31 cellular contexts compared by ENCODE assay signal in genomic region chr16:30711712-30712111, GRCh38. TPM values are rescaled to one million over a fixed set of nuclear protein-coding genes. Genes with fewer than 3 reads are reported as not detected.
DNase-seq lines count a peak whose midpoint lies in the region; ATAC-seq, FAIRE-seq and TF ChIP-seq lines count a peak whose summit lies in the region.
"Had no signal": no experiment of that assay in that cellular context is flagged by ENCODE, and none has a peak within 500 bp of the region (broad histone marks: within the 10 kb centered on the region; RNA-seq: fewer than 3 reads in every experiment).

No MANE protein-coding gene starts in this region.

- no peak overlapping the region for H2AK5ac ChIP-seq in IMR-90 (ENCODE audit: low read depth, low read length)

- H4K20me1 ChIP-seq in HepG2 (ENCODE audit: insufficient read depth, low read length) = no peaks in the 10 kb centered on the region
- peaks cover 22% of the 10 kb centered on the region for H4K20me1 ChIP-seq in IMR-90 (ENCODE audit: insufficient read depth, low read length)

- peaks cover 73 to 93% of the 10 kb centered on the region in 2 experiments for H3K36me3 ChIP-seq in HepG2 (replicated peaks in 1 of 2; ENCODE audit: control insufficient read depth in 1 of 2, insufficient read depth in 2 of 2, low read length in 2 of 2)
- H3K36me3 ChIP-seq in right lobe of liver = peaks cover 30 to 98% (median 73%) of the 10 kb centered on the region in 4 donors
- H3K36me3 ChIP-seq in IMR-90 (ENCODE audit: control insufficient read depth, insufficient read depth, low read length) = peaks cover 80% of the 10 kb centered on the region
- H3K36me3 ChIP-seq in MG63 = peaks cover 98% of the 10 kb centered on the region

- H3K27me3 ChIP-seq in HepG2 (ENCODE audit: control insufficient read depth in 1 of 2, insufficient read depth in 2 of 2, low read length in 2 of 2) (no peaks in the 10 kb centered on the region), right lobe of liver (no peaks in the 10 kb centered on the region), IMR-90 (ENCODE audit: control insufficient read depth, insufficient read depth, low read length) (no peaks in the 10 kb centered on the region), MG63 (no peaks in the 10 kb centered on the region)
- H3K27me3 ChIP-seq: esophagus squamous epithelium, spleen had no signal

- H3K36me3 Mint-ChIP-seq in central memory CD8-positive, alpha-beta T cell (ENCODE audit: insufficient read depth) = peaks cover 92% of the 10 kb centered on the region

- H4K8ac ChIP-seq in IMR-90 (ENCODE audit: low read depth in 2 of 2, low read length in 2 of 2) = no peak overlapping the region

- peaks cover 30% of the 10 kb centered on the region for H3K4me1 Mint-ChIP-seq in central memory CD8-positive, alpha-beta T cell
- H3K4me1 Mint-ChIP-seq: endodermal cell had no signal

- H3K23ac ChIP-seq in IMR-90 (ENCODE audit: low read depth, low read length) = no peak overlapping the region

- in situ Hi-C loops in HepG2 (cut with HindIII; ENCODE audit: extremely low pct_ligation_motif_present, low pct_unique_long_range_greater_than_20kb) (no loop called here), IMR-90 (cut with MboI; ENCODE audit: low sequenced_read_pairs) (no loop called here)

- H3K9me1 ChIP-seq in IMR-90 (ENCODE audit: insufficient read depth, low read length) = peaks cover 7% of the 10 kb centered on the region; the same call in 1 of the 2 replicates

- H3K4me2 ChIP-seq in HepG2 (ENCODE audit: low read depth, low read length) (no peak overlapping the region), IMR-90 (ENCODE audit: low read depth, low read length) (no peak overlapping the region)

- no peak overlapping the region for H2BK20ac ChIP-seq in IMR-90 (ENCODE audit: low read depth, low read length)

- no peaks in the 10 kb centered on the region for H3K27me3 Mint-ChIP-seq in central memory CD8-positive, alpha-beta T cell
- H3K27me3 Mint-ChIP-seq: naive B cell had no signal

- no peak for DNase-seq in HepG2 (ENCODE audit: low spot score)
- no peak for DNase-seq in right lobe of liver
- DNase-seq in IMR-90 = no peak
- no peak for DNase-seq in central memory CD8-positive, alpha-beta T cell (ENCODE audit: low spot score in 2 of 2)
- no peak for DNase-seq in activated gamma-delta T cell (lab: John Stamatoyannopoulos, UW)
- DNase-seq in stimulated activated CD4-positive, alpha-beta T cell treated with anti-CD3 and anti-CD28 coated beads, Interleukin-2, amount 100 ng/mL, for 48 hours = no peak
- no peak for DNase-seq in MG63
- DNase-seq: activated CD4-positive, alpha-beta T cell treated with anti-CD3 and anti-CD28 coated beads, Interleukin-2, amount 50 U/mL, for 1 hour; activated CD8-positive, alpha-beta memory T cell treated with anti-CD3 and anti-CD28 coated beads, Interleukin-2, amount 50 U/mL, for 4 hours; activated gamma-delta T cell treated with Interleukin-2 at 50 U/mL for 16 hours; amygdala; endodermal cell; esophagus squamous epithelium; GDM1; H7; naive B cell; NCI-H1048; NCI-H187; NCI-H2171 treated with DMSO at 0.1 percent for 48 hours; NCI-H526; retina; stimulated activated CD4-positive, alpha-beta T cell treated with anti-CD3 and anti-CD28 coated beads, Interleukin-4, amount 100 ng/mL, for 1 hour; stimulated activated naive CD4-positive, alpha-beta T cell; T1000 had no signal

- no peak overlapping the region for H3K27ac ChIP-seq in HepG2 (ENCODE audit: extremely low read length, insufficient read depth, low read length)
- no peak overlapping the region for H3K27ac ChIP-seq in right lobe of liver
- H3K27ac ChIP-seq in IMR-90 (ENCODE audit: insufficient read depth, low read length) = no peak overlapping the region
- H3K27ac ChIP-seq: C4-2B, coronary artery, esophagus squamous epithelium had no signal

- H2BK120ac ChIP-seq in IMR-90 (ENCODE audit: low read depth, low read length) = no peak overlapping the region

- H2BK15ac ChIP-seq in IMR-90 (ENCODE audit: low read depth, low read length) = no peak overlapping the region

- CTCF ChIA-PET in HepG2 (lab: Yijun Ruan, JAX; ENCODE audit: low intra/inter-chr PET ratio, low total read pairs) = no interaction called here
- CTCF ChIA-PET in IMR-90 (lab: Yijun Ruan, JAX) = interaction anchor here (1.2 kb wide), 1 partner anchor 23 kb away, joined by 3 read pairs; no protein-coding TSS in a partner anchor

- no peak for FAIRE-seq in HepG2 (lab: Jason Lieb, UNC)
- FAIRE-seq: frontal cortex, GM18507 had no signal

- H4K91ac ChIP-seq in IMR-90 (ENCODE audit: insufficient read depth, low read depth, low read length) = no peak overlapping the region

- H3K56ac ChIP-seq in IMR-90 (ENCODE audit: extremely low read depth, insufficient read depth, low read length) = no peak overlapping the region

- TF ChIP-seq RAD21 in HepG2 (CRISPR knock-in tag; IDR thresholded peaks at IDR 0.05) = no peak
- no peak for TF ChIP-seq RAD21 in IMR-90 (IDR thresholded peaks at IDR 0.05; ENCODE audit: low read length)

- H3K4ac ChIP-seq in IMR-90 (ENCODE audit: low read depth, low read length) = no peak overlapping the region

- no peak overlapping the region for H3K18ac ChIP-seq in IMR-90 (ENCODE audit: low read depth, low read length)

- no peak for TF ChIP-seq EP300 in HepG2 (IDR thresholded peaks at IDR 0.05; ENCODE audit: low read depth in 2 of 2, low read length in 2 of 2)
- no peak for TF ChIP-seq EP300 in HepG2 (CRISPR knock-in tag; IDR thresholded peaks at IDR 0.05; ENCODE audit: borderline replicate concordance)

- H2AK9ac ChIP-seq in IMR-90 (replicated peaks; ENCODE audit: low read depth, low read length, poor library complexity) = no peak overlapping the region

- H2BK5ac ChIP-seq in IMR-90 (ENCODE audit: low read depth, low read length, poor library complexity, severe bottlenecking) = no peak overlapping the region

- ATAC-seq in HepG2 (no peak), right lobe of liver (no peak), IMR-90 (ENCODE audit: low read depth) (no peak)
- no peak for ATAC-seq in central memory CD8-positive, alpha-beta T cell (replicated peaks; ENCODE audit: extremely low read depth, poor library complexity, severe bottlenecking)
- ATAC-seq: left lobe of liver, SK-N-SH treated with all-trans-retinoic acid at 6 μM for 48 hours had no signal

- 0 out of 2 replicates have a peak, but pooled peaks cover under 1% of the 10 kb centered on the region for H3K4me1 ChIP-seq in HepG2 (ENCODE audit: insufficient read depth, low read length)
- peaks cover 0 to 10% (median 0%) of the 10 kb centered on the region in 4 donors for H3K4me1 ChIP-seq in right lobe of liver
- H3K4me1 ChIP-seq in IMR-90 (ENCODE audit: control insufficient read depth, insufficient read depth, low read length) = peaks cover 5% of the 10 kb centered on the region; the same call in 1 of the 2 replicates

- peaks cover 2% of the 10 kb centered on the region for H3K79me2 ChIP-seq in HepG2 (ENCODE audit: insufficient read depth, low read length)

- H3K27ac Mint-ChIP-seq in central memory CD8-positive, alpha-beta T cell (ENCODE audit: low read depth) = peak overlapping the region; percentile 58
- H3K27ac Mint-ChIP-seq: endodermal cell had no signal

- POLR2A ChIA-PET in HepG2 (lab: Yijun Ruan, JAX) = interaction anchor here (1.3 kb wide), 1 partner anchor 10 kb away, joined by 3 read pairs; no protein-coding TSS in a partner anchor
- POLR2A ChIA-PET in IMR-90 (lab: Charles Lee; ENCODE audit: unreplicated experiment) = no interaction called here

- H3K79me1 ChIP-seq in IMR-90 (ENCODE audit: low read depth in 1 of 2, low read length in 2 of 2) = peaks cover 35 to 60% of the 10 kb centered on the region in 2 experiments

- H4K5ac ChIP-seq in IMR-90 (ENCODE audit: low read depth, low read length) = no peak overlapping the region

- no peak overlapping the region for H3K4me3 Mint-ChIP-seq in central memory CD8-positive, alpha-beta T cell
- H3K4me3 Mint-ChIP-seq: endodermal cell had no signal

- intact Hi-C loops in HepG2 (cut with micrococcal nuclease; ENCODE audit: unreplicated experiment) = no loop called here
- intact Hi-C loops in right lobe of liver (cut with DNase I) = no loop called here
- intact Hi-C loops in IMR-90 (cut with micrococcal nuclease) = no loop called here

- 100% methylated on average over 1 of the region's 1 CpG for WGBS in HepG2 (ENCODE audit: low lambda C conversion rate)
- WGBS in right lobe of liver (ENCODE audit: insufficient coverage, low coverage, low lambda C conversion rate, missing lambda C conversion rate) = 73% methylated on average over 1 of the region's 1 CpG
- WGBS in IMR-90 (ENCODE audit: extremely low coverage in 2 of 2, insufficient read length in 1 of 2), 2 experiments = 100% methylated on average over 1 of the region's 1 CpG; no CpG with 5 or more reads in 1 of the 2 experiments

- H3K9me3 ChIP-seq in HepG2 (ENCODE audit: low read length) (no peaks in the 10 kb centered on the region), right lobe of liver (no peaks in the 10 kb centered on the region), IMR-90 (ENCODE audit: control insufficient read depth, insufficient read depth, low read length) (no peaks in the 10 kb centered on the region), MG63 (no peaks in the 10 kb centered on the region)
- H3K9me3 ChIP-seq: esophagus squamous epithelium, spleen had no signal

- no peak overlapping the region for H3K4me3 ChIP-seq in HepG2 (replicated peaks in 1 of 3; ENCODE audit: insufficient read depth in 1 of 3, low read depth in 2 of 3, low read length in 3 of 3)
- H3K4me3 ChIP-seq in right lobe of liver = no peak overlapping the region
- no peak overlapping the region for H3K4me3 ChIP-seq in IMR-90 (ENCODE audit: insufficient read depth, low read depth, low read length)
- no peak overlapping the region for H3K4me3 ChIP-seq in MG63
- H3K4me3 ChIP-seq: coronary artery, esophagus squamous epithelium, spleen had no signal

- no peaks in the 10 kb centered on the region for H3K9me3 Mint-ChIP-seq in central memory CD8-positive, alpha-beta T cell
- H3K9me3 Mint-ChIP-seq: endodermal cell had no signal

- H2AFZ ChIP-seq in HepG2 (ENCODE audit: low read length) = no peak overlapping the region
- no peak overlapping the region for H2AFZ ChIP-seq in IMR-90 (replicated peaks; ENCODE audit: low read length, poor library complexity)

- no peak overlapping the region for H3K9ac ChIP-seq in HepG2 (ENCODE audit: insufficient read depth, low read depth, low read length)
- no peak overlapping the region for H3K9ac ChIP-seq in IMR-90 (ENCODE audit: low read depth, low read length)

- TF ChIP-seq CTCF in HepG2 (CRISPR knock-in tag; IDR thresholded peaks at IDR 0.05) = no peak
- no peak for TF ChIP-seq CTCF in right lobe of liver (IDR thresholded peaks at IDR 0.05)
- TF ChIP-seq CTCF in IMR-90 (conservative IDR thresholded peaks at IDR 0.05; ENCODE audit: low read depth, low read length) = no peak

- TF ChIP-seq POLR2A in HepG2 (IDR thresholded peaks at IDR 0.05; ENCODE audit: insufficient read depth in 1 of 2, low read depth in 2 of 2, low read length in 2 of 2) = no peak
- no peak for TF ChIP-seq POLR2A in right lobe of liver (IDR thresholded peaks at IDR 0.05)
- TF ChIP-seq POLR2A in IMR-90 (IDR thresholded peaks at IDR 0.05; ENCODE audit: low read depth, low read length) = no peak

- dilution Hi-C loops in IMR-90 (cut with HindIII; ENCODE audit: low sequenced_read_pairs, unreplicated experiment) = no loop called here

- H3K14ac ChIP-seq in IMR-90 (replicated peaks; ENCODE audit: low read depth, low read length) = no peak overlapping the region

- TSS peak; percentile 45 for BruUV-seq in HepG2 (replicated peaks; lab: Mats Ljungman, UMichigan)
- TSS peak; percentile 85 for BruUV-seq in IMR-90 (replicated peaks; lab: Mats Ljungman, UMichigan)

RNA-seq across cellular contexts. Expression of gene SRCAP, which starts 12.7 kb away (rescaled TPM):
- total RNA-seq in HepG2 (2016; rRNA removed; fragmentation: Illumina TruSeq; extraction: Trizol) = 9.0 and 27.8 TPM in 2 replicates
- total RNA-seq in HepG2 (2016; cell fraction: cytosol; rRNA removed; fragmentation: Illumina TruSeq; extraction: Trizol; ENCODE audit: low read depth) = 13.8 and 14.2 TPM in 2 replicates
- 9.7 and 19.4 TPM in 2 replicates for total RNA-seq in HepG2 (2016; cell fraction: insoluble cytoplasmic fraction; rRNA removed; fragmentation: Illumina TruSeq; extraction: Trizol)
- 6.2 and 6.3 TPM in 2 replicates for total RNA-seq in HepG2 (2016; cell fraction: membrane; rRNA removed; fragmentation: Illumina TruSeq; extraction: Trizol)
- 19.4 and 23.7 TPM in 2 replicates for total RNA-seq in HepG2 (2016; cell fraction: nucleus; rRNA removed; fragmentation: Illumina TruSeq; extraction: Trizol)
- 4.9 TPM in 2 replicates for polyA plus RNA-seq in HepG2 (2011; rRNA removed)
- polyA plus RNA-seq in HepG2 (2011; cell fraction: cytosol; rRNA removed) = 0.72 and 0.78 TPM in 2 replicates
- 29.7 and 43.5 TPM in 2 replicates for polyA plus RNA-seq in HepG2 (2011; cell fraction: nucleus; rRNA removed)
- polyA plus RNA-seq in HepG2 (2012) = 14.4 and 16.2 TPM in 2 replicates
- 0.08 and 0.18 TPM in 2 replicates for polyA plus RNA-seq in HepG2 (2016; cell fraction: cytosol; fragmentation: Illumina TruSeq; extraction: Trizol; ENCODE audit: low read depth)
- polyA plus RNA-seq in HepG2 (2016; cell fraction: insoluble cytoplasmic fraction; fragmentation: Illumina TruSeq; extraction: Trizol; ENCODE audit: low read depth) = 4.1 and 8.0 TPM in 2 replicates
- polyA plus RNA-seq in HepG2 (2016; cell fraction: membrane; fragmentation: Illumina TruSeq; extraction: Trizol; ENCODE audit: low read depth) = 0.25 and 0.49 TPM in 2 replicates
- 43.3 and 55.9 TPM in 2 replicates for polyA plus RNA-seq in HepG2 (2016; cell fraction: nucleus; fragmentation: Illumina TruSeq; extraction: Trizol; ENCODE audit: insufficient read depth, low read depth)
- 32.0 and 40.1 TPM in 2 replicates for polyA minus RNA-seq in HepG2 (2011; rRNA and poly(A)+ RNA removed; ENCODE audit: low replicate concordance)
- 12.0 and 13.6 TPM in 2 replicates for polyA minus RNA-seq in HepG2 (2011; cell fraction: cytosol; rRNA and poly(A)+ RNA removed)
- 24.1 and 38.5 TPM in 2 replicates for polyA minus RNA-seq in HepG2 (2011; cell fraction: nucleus; rRNA and poly(A)+ RNA removed)
- total RNA-seq in right lobe of liver = 10 to 100 TPM; 12.1 to 31.3 (median 22.6) TPM
- total RNA-seq in IMR-90 (2012; rRNA removed) = 4.5 and 6.4 TPM in 2 replicates
- 8.2 and 8.9 TPM in 2 replicates for polyA plus RNA-seq in IMR-90 (2012; rRNA removed)
- polyA plus RNA-seq in IMR-90 (2012; cell fraction: cytosol; rRNA removed) = 3.1 and 6.8 TPM in 2 replicates
- polyA plus RNA-seq in IMR-90 (2012; cell fraction: nucleus; rRNA removed; ENCODE audit: low replicate concordance) = 15.4 and 26.0 TPM in 2 replicates
- total RNA-seq in MG63 (2014; rRNA removed; shearing (Covaris generic); ENCODE audit: low replicate concordance) = 2.6 and 6.9 TPM in 2 replicates

RNA-seq across cellular contexts. Expression of gene PHKG2, which starts 36.5 kb away (rescaled TPM):
- total RNA-seq in HepG2 (2016; rRNA removed; fragmentation: Illumina TruSeq; extraction: Trizol) (33.9 and 37.4 TPM in 2 replicates), right lobe of liver (10 to 100 TPM; 17.1 to 22.1 (median 18.4) TPM), IMR-90 (2012; rRNA removed) (26.0 and 26.7 TPM in 2 replicates)
- 13.4 TPM in 2 replicates for total RNA-seq in HepG2 (2016; cell fraction: cytosol; rRNA removed; fragmentation: Illumina TruSeq; extraction: Trizol; ENCODE audit: low read depth)
- total RNA-seq in HepG2 (2016; cell fraction: insoluble cytoplasmic fraction; rRNA removed; fragmentation: Illumina TruSeq; extraction: Trizol) = 32.9 and 41.4 TPM in 2 replicates
- 23.7 and 24.3 TPM in 2 replicates for total RNA-seq in HepG2 (2016; cell fraction: membrane; rRNA removed; fragmentation: Illumina TruSeq; extraction: Trizol)
- 39.5 and 43.1 TPM in 2 replicates for total RNA-seq in HepG2 (2016; cell fraction: nucleus; rRNA removed; fragmentation: Illumina TruSeq; extraction: Trizol)
- polyA plus RNA-seq in HepG2 (2011; rRNA removed) (39.8 and 42.1 TPM in 2 replicates), IMR-90 (2012; rRNA removed) (37.7 and 38.9 TPM in 2 replicates)
- polyA plus RNA-seq in HepG2 (2011; cell fraction: cytosol; rRNA removed) = 22.7 and 30.8 TPM in 2 replicates
- polyA plus RNA-seq in HepG2 (2011; cell fraction: nucleus; rRNA removed) = 140 and 166 TPM in 2 replicates
- polyA plus RNA-seq in HepG2 (2012) = 21.4 and 22.8 TPM in 2 replicates
- polyA plus RNA-seq in HepG2 (2016; cell fraction: cytosol; fragmentation: Illumina TruSeq; extraction: Trizol; ENCODE audit: low read depth) = 15.4 and 16.5 TPM in 2 replicates
- polyA plus RNA-seq in HepG2 (2016; cell fraction: insoluble cytoplasmic fraction; fragmentation: Illumina TruSeq; extraction: Trizol; ENCODE audit: low read depth) = 38.9 and 41.5 TPM in 2 replicates
- polyA plus RNA-seq in HepG2 (2016; cell fraction: membrane; fragmentation: Illumina TruSeq; extraction: Trizol; ENCODE audit: low read depth) = 21.3 and 23.8 TPM in 2 replicates
- polyA plus RNA-seq in HepG2 (2016; cell fraction: nucleus; fragmentation: Illumina TruSeq; extraction: Trizol; ENCODE audit: insufficient read depth, low read depth) = 142 and 147 TPM in 2 replicates
- polyA minus RNA-seq in HepG2 (2011; rRNA and poly(A)+ RNA removed; ENCODE audit: low replicate concordance) = 53.8 and 68.9 TPM in 2 replicates
- polyA minus RNA-seq in HepG2 (2011; cell fraction: cytosol; rRNA and poly(A)+ RNA removed) = 9.0 and 12.9 TPM in 2 replicates
- 38.1 and 40.3 TPM in 2 replicates for polyA minus RNA-seq in HepG2 (2011; cell fraction: nucleus; rRNA and poly(A)+ RNA removed)
- polyA plus RNA-seq in IMR-90 (2012; cell fraction: cytosol; rRNA removed) = 20.1 and 32.6 TPM in 2 replicates
- polyA plus RNA-seq in IMR-90 (2012; cell fraction: nucleus; rRNA removed; ENCODE audit: low replicate concordance) = 162 and 239 TPM in 2 replicates
- total RNA-seq in MG63 (2014; rRNA removed; shearing (Covaris generic); ENCODE audit: low replicate concordance) = 18.3 and 25.2 TPM in 2 replicates

RNA-seq across cellular contexts. Expression of gene CFAP119, which starts 50.1 kb away (rescaled TPM):
- total RNA-seq in HepG2 (2016; rRNA removed; fragmentation: Illumina TruSeq; extraction: Trizol) (1.2 and 6.4 TPM in 2 replicates), right lobe of liver (1 to 10 TPM in 1 of 6 experiments, under 1 TPM in 4, not detected in 1; 0.19 to 1.8 (median 0.29) TPM), IMR-90 (2012; rRNA removed) (0.90 and 1.7 TPM in 2 replicates)
- 0.51 and 0.71 TPM in 2 replicates for total RNA-seq in HepG2 (2016; cell fraction: cytosol; rRNA removed; fragmentation: Illumina TruSeq; extraction: Trizol; ENCODE audit: low read depth)
- 1.4 and 4.0 TPM in 2 replicates for total RNA-seq in HepG2 (2016; cell fraction: insoluble cytoplasmic fraction; rRNA removed; fragmentation: Illumina TruSeq; extraction: Trizol)
- total RNA-seq in HepG2 (2016; cell fraction: membrane; rRNA removed; fragmentation: Illumina TruSeq; extraction: Trizol) = 0.83 and 1.7 TPM in 2 replicates
- 11.6 and 12.1 TPM in 2 replicates for total RNA-seq in HepG2 (2016; cell fraction: nucleus; rRNA removed; fragmentation: Illumina TruSeq; extraction: Trizol)
- polyA plus RNA-seq in HepG2 (2011; rRNA removed) (4.0 and 6.4 TPM in 2 replicates), IMR-90 (2012; rRNA removed) (7.6 and 8.8 TPM in 2 replicates)
- 1.3 and 2.2 TPM in 2 replicates for polyA plus RNA-seq in HepG2 (2011; cell fraction: cytosol; rRNA removed)
- polyA plus RNA-seq in HepG2 (2011; cell fraction: nucleus; rRNA removed) = 37.2 and 53.6 TPM in 2 replicates
- polyA plus RNA-seq in HepG2 (2012) = 0.84 and 2.1 TPM in 2 replicates
- polyA plus RNA-seq in HepG2 (2016; cell fraction: cytosol; fragmentation: Illumina TruSeq; extraction: Trizol; ENCODE audit: low read depth) = 0.78 and 0.96 TPM in 2 replicates
- polyA plus RNA-seq in HepG2 (2016; cell fraction: insoluble cytoplasmic fraction; fragmentation: Illumina TruSeq; extraction: Trizol; ENCODE audit: low read depth) = 0.91 and 1.5 TPM in 2 replicates
- polyA plus RNA-seq in HepG2 (2016; cell fraction: membrane; fragmentation: Illumina TruSeq; extraction: Trizol; ENCODE audit: low read depth) = 0.41 and 1.4 TPM in 2 replicates
- polyA plus RNA-seq in HepG2 (2016; cell fraction: nucleus; fragmentation: Illumina TruSeq; extraction: Trizol; ENCODE audit: insufficient read depth, low read depth) = 22.1 and 31.9 TPM in 2 replicates
- 1.5 and 16.0 TPM in 2 replicates for polyA minus RNA-seq in HepG2 (2011; rRNA and poly(A)+ RNA removed; ENCODE audit: low replicate concordance)
- polyA minus RNA-seq in HepG2 (2011; cell fraction: cytosol; rRNA and poly(A)+ RNA removed) = 0.69 and 1.8 TPM in 2 replicates
- polyA minus RNA-seq in HepG2 (2011; cell fraction: nucleus; rRNA and poly(A)+ RNA removed) = 3.7 and 5.2 TPM in 2 replicates
- 5.0 and 5.2 TPM in 2 replicates for polyA plus RNA-seq in IMR-90 (2012; cell fraction: cytosol; rRNA removed)
- 47.8 and 56.3 TPM in 2 replicates for polyA plus RNA-seq in IMR-90 (2012; cell fraction: nucleus; rRNA removed; ENCODE audit: low replicate concordance)
- 4.1 and 9.1 TPM in 2 replicates for total RNA-seq in MG63 (2014; rRNA removed; shearing (Covaris generic); ENCODE audit: low replicate concordance)

RNA-seq across cellular contexts. Expression of gene RNF40, which starts 50.4 kb away (rescaled TPM):
- 85.6 and 102 TPM in 2 replicates for total RNA-seq in HepG2 (2016; rRNA removed; fragmentation: Illumina TruSeq; extraction: Trizol)
- total RNA-seq in HepG2 (2016; cell fraction: cytosol; rRNA removed; fragmentation: Illumina TruSeq; extraction: Trizol; ENCODE audit: low read depth) = 11.9 and 12.0 TPM in 2 replicates
- 79.6 and 89.9 TPM in 2 replicates for total RNA-seq in HepG2 (2016; cell fraction: insoluble cytoplasmic fraction; rRNA removed; fragmentation: Illumina TruSeq; extraction: Trizol)
- total RNA-seq in HepG2 (2016; cell fraction: membrane; rRNA removed; fragmentation: Illumina TruSeq; extraction: Trizol) = 40.5 and 47.1 TPM in 2 replicates
- total RNA-seq in HepG2 (2016; cell fraction: nucleus; rRNA removed; fragmentation: Illumina TruSeq; extraction: Trizol) = 55.6 and 65.6 TPM in 2 replicates
- 84.0 and 91.0 TPM in 2 replicates for polyA plus RNA-seq in HepG2 (2011; rRNA removed)
- polyA plus RNA-seq in HepG2 (2011; cell fraction: cytosol; rRNA removed) = 47.5 and 49.3 TPM in 2 replicates
- polyA plus RNA-seq in HepG2 (2011; cell fraction: nucleus; rRNA removed) = 128 and 147 TPM in 2 replicates
- 44.7 and 52.0 TPM in 2 replicates for polyA plus RNA-seq in HepG2 (2012)
- 8.6 and 10.7 TPM in 2 replicates for polyA plus RNA-seq in HepG2 (2016; cell fraction: cytosol; fragmentation: Illumina TruSeq; extraction: Trizol; ENCODE audit: low read depth)
- 87.6 and 98.5 TPM in 2 replicates for polyA plus RNA-seq in HepG2 (2016; cell fraction: insoluble cytoplasmic fraction; fragmentation: Illumina TruSeq; extraction: Trizol; ENCODE audit: low read depth)
- 29.9 and 30.8 TPM in 2 replicates for polyA plus RNA-seq in HepG2 (2016; cell fraction: membrane; fragmentation: Illumina TruSeq; extraction: Trizol; ENCODE audit: low read depth)
- polyA plus RNA-seq in HepG2 (2016; cell fraction: nucleus; fragmentation: Illumina TruSeq; extraction: Trizol; ENCODE audit: insufficient read depth, low read depth) = 131 and 139 TPM in 2 replicates
- polyA minus RNA-seq in HepG2 (2011; rRNA and poly(A)+ RNA removed; ENCODE audit: low replicate concordance) = 110 and 128 TPM in 2 replicates
- 42.3 and 58.2 TPM in 2 replicates for polyA minus RNA-seq in HepG2 (2011; cell fraction: cytosol; rRNA and poly(A)+ RNA removed)
- 34.0 and 43.5 TPM in 2 replicates for polyA minus RNA-seq in HepG2 (2011; cell fraction: nucleus; rRNA and poly(A)+ RNA removed)
- total RNA-seq in right lobe of liver = 10 to 100 TPM; 34.3 to 56.8 (median 46.7) TPM
- 63.9 and 72.4 TPM in 2 replicates for total RNA-seq in IMR-90 (2012; rRNA removed)
- polyA plus RNA-seq in IMR-90 (2012; rRNA removed) = 46.7 and 49.7 TPM in 2 replicates
- 22.2 and 29.2 TPM in 2 replicates for polyA plus RNA-seq in IMR-90 (2012; cell fraction: cytosol; rRNA removed)
- 74.3 and 98.0 TPM in 2 replicates for polyA plus RNA-seq in IMR-90 (2012; cell fraction: nucleus; rRNA removed; ENCODE audit: low replicate concordance)
- total RNA-seq in MG63 (2014; rRNA removed; shearing (Covaris generic); ENCODE audit: low replicate concordance) = 116 and 127 TPM in 2 replicates

RNA-seq across cellular contexts. Expression of gene FBRS, which starts 53.5 kb away (rescaled TPM):
- total RNA-seq in HepG2 (2016; rRNA removed; fragmentation: Illumina TruSeq; extraction: Trizol) (10.1 and 16.2 TPM in 2 replicates), right lobe of liver (10 to 100 TPM; 13.0 to 26.2 (median 20.9) TPM), IMR-90 (2012; rRNA removed) (2.0 and 2.8 TPM in 2 replicates)
- 22.4 and 23.4 TPM in 2 replicates for total RNA-seq in HepG2 (2016; cell fraction: cytosol; rRNA removed; fragmentation: Illumina TruSeq; extraction: Trizol; ENCODE audit: low read depth)
- 7.9 and 15.3 TPM in 2 replicates for total RNA-seq in HepG2 (2016; cell fraction: insoluble cytoplasmic fraction; rRNA removed; fragmentation: Illumina TruSeq; extraction: Trizol)
- total RNA-seq in HepG2 (2016; cell fraction: membrane; rRNA removed; fragmentation: Illumina TruSeq; extraction: Trizol) = 18.4 and 19.8 TPM in 2 replicates
- total RNA-seq in HepG2 (2016; cell fraction: nucleus; rRNA removed; fragmentation: Illumina TruSeq; extraction: Trizol) = 21.9 and 27.5 TPM in 2 replicates
- polyA plus RNA-seq in HepG2 (2011; rRNA removed) (13.7 and 14.8 TPM in 2 replicates), IMR-90 (2012; rRNA removed) (20.5 and 22.4 TPM in 2 replicates)
- polyA plus RNA-seq in HepG2 (2011; cell fraction: cytosol; rRNA removed) = 3.3 and 5.2 TPM in 2 replicates
- 105 and 114 TPM in 2 replicates for polyA plus RNA-seq in HepG2 (2011; cell fraction: nucleus; rRNA removed)
- polyA plus RNA-seq in HepG2 (2012) = 26.9 and 27.9 TPM in 2 replicates
- polyA plus RNA-seq in HepG2 (2016; cell fraction: cytosol; fragmentation: Illumina TruSeq; extraction: Trizol; ENCODE audit: low read depth) = 3.9 TPM in 2 replicates
- 20.3 and 27.9 TPM in 2 replicates for polyA plus RNA-seq in HepG2 (2016; cell fraction: insoluble cytoplasmic fraction; fragmentation: Illumina TruSeq; extraction: Trizol; ENCODE audit: low read depth)
- 7.5 and 9.2 TPM in 2 replicates for polyA plus RNA-seq in HepG2 (2016; cell fraction: membrane; fragmentation: Illumina TruSeq; extraction: Trizol; ENCODE audit: low read depth)
- polyA plus RNA-seq in HepG2 (2016; cell fraction: nucleus; fragmentation: Illumina TruSeq; extraction: Trizol; ENCODE audit: insufficient read depth, low read depth) = 74.8 and 79.3 TPM in 2 replicates
- 18.8 and 22.6 TPM in 2 replicates for polyA minus RNA-seq in HepG2 (2011; rRNA and poly(A)+ RNA removed; ENCODE audit: low replicate concordance)
- polyA minus RNA-seq in HepG2 (2011; cell fraction: cytosol; rRNA and poly(A)+ RNA removed) = 8.0 and 10.7 TPM in 2 replicates
- 80.9 and 81.4 TPM in 2 replicates for polyA minus RNA-seq in HepG2 (2011; cell fraction: nucleus; rRNA and poly(A)+ RNA removed)
- 15.0 and 18.0 TPM in 2 replicates for polyA plus RNA-seq in IMR-90 (2012; cell fraction: cytosol; rRNA removed)
- 64.6 and 100 TPM in 2 replicates for polyA plus RNA-seq in IMR-90 (2012; cell fraction: nucleus; rRNA removed; ENCODE audit: low replicate concordance)
- total RNA-seq in MG63 (2014; rRNA removed; shearing (Covaris generic); ENCODE audit: low replicate concordance) = 6.0 and 14.5 TPM in 2 replicates
